In the genomic region with DNA sequence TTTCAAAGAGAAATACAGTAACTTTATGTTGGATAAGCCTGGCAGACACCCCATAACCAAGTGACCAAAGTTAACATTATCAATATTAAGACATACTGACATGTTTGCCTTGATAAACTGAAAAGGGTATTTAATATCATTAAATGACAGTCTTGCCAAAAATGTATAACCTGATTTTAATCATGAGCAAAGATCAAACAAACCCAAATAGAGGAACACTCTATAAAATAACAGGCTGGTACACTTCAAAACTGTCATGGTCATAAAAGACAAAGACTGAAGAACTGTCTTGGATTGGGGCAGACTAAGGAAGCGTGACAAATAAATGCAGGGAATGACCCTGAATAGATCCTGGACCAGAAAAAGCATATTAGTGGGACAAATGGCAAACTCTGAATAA, we compare ENCODE assay signal across 30 cellular contexts.
"Had no signal": no experiment of that assay in that cellular context is flagged by ENCODE, and none has a peak within 500 bp of the region (broad histone marks: within the 10 kb centered on the region; RNA-seq: fewer than 3 reads in every experiment).

No MANE protein-coding gene starts in this region.

- H3K4me3 ChIP-seq: K562, PC-9, SJCRH30, SK-N-MC had no signal

- FAIRE-seq: K562, RCC 7860 had no signal

- H3K27ac ChIP-seq: PC-9, RWPE1, SJCRH30, SK-N-MC had no signal

- DNase-seq: Kasumi-1, KG1, MM.1S, MV-4-11, NCI-H1092, NCI-H1105, NCI-H1417 treated with DMSO at 0.1 percent for 48 hours, NCI-H1436 treated with DMSO at 0.1 percent for 48 hours, NCI-H1694 treated with DMSO at 0.1 percent for 48 hours, NCI-H187 treated with DMSO at 0.1 percent for 48 hours, NCI-H2081, NCI-H2171 treated with DMSO at 0.1 percent for 48 hours, NCI-H2227 treated with DMSO at 0.1 percent for 48 hours, NCI-H345, NCI-H446, NCI-H510A treated with DMSO at 0.1 percent for 48 hours, NCI-H524 treated with DMSO at 0.1 percent for 48 hours, NCI-H526 treated with DMSO at 0.1 percent for 48 hours, NCI-H774, PC-9, SHP77, SIG-M5, SJCRH30 had no signal

- ATAC-seq: K562, Panc1, Right ventricle myocardium inferior, SK-N-SH treated with all-trans-retinoic acid at 6 μM for 48 hours had no signal

- H3K4me2 ChIP-seq: PC-9 had no signal
